Comparison of ENCODE assay signal across 8 cellular contexts in the genomic region with DNA sequence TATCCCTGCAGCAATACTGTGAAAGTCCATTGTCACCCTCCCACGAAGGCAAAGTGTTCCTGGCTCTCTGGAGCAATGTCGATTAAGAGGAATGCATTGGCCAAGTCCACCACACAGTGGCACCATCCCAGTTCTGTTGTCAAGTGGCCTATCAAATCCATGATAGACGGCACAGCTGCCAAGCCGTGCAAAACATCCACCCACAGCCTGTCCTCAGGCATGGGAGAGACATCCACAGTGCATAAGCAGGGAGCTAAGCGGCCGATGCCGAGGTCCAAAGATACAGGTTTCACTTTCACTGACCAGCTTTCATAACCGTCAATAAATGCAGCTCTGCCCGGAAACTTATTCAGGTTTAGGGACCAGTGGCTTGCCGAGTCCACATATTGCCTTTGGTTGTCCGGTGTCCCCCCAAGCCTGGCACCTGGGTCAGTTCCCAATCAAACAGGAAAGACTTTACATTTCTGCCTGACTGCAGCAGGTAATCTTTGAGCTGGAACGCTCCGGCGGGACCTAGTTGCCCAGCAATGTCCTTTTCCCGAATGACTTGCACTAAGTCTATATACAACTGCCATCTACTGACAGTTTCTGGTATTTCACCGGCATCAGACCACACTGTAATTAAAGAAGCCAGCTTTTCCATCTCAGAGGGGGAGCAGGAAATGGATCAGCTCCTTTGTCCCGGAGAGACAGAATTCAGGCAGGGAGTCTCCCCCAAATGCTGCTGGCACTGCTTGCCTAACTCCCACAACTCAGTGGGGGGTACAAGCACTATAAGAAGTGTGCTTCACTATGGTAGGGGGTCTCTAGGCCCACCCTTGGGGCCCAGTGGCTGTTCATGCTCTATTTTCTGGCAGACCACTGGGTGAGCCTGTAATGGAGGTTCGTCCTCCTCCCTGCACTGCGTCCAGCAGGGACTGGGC. TPM values are rescaled to one million over a fixed set of nuclear protein-coding genes. Genes with fewer than 3 reads are reported as not detected.
A peak's percentile ranks its signal among the peaks of the same experiment; 100 is the strongest.
DNase-seq lines count a peak whose midpoint lies in the region; ATAC-seq, FAIRE-seq and TF ChIP-seq lines count a peak whose summit lies in the region.

No MANE protein-coding gene starts in this region.

- H3K27ac ChIP-seq in K562 (ENCODE audit: extremely low read depth, low read depth, low read length) (peak overlapping the region; percentile 76), hepatocyte (peak overlapping the region; percentile 85)

- no TSS peak for BruUV-seq in K562 (replicated peaks; lab: Mats Ljungman, UMichigan)

- FAIRE-seq in G401.6 (lab: Jason Lieb, UNC) (peak; percentile 90), K562 (lab: Jason Lieb, UNC) (peak; percentile 94)

- 4% methylated on average over 19 of the region's 19 CpGs for WGBS in K562 (ENCODE audit: insufficient coverage, low coverage, missing lambda C conversion rate)
- 14% methylated on average over 19 of the region's 19 CpGs for WGBS in hepatocyte (ENCODE audit: low lambda C conversion rate, missing lambda C conversion rate)

- intact Hi-C loops in K562 (cut with micrococcal nuclease), result loop anchor here (1.0 to 10.0 kb wide), 5 partner anchors 135 to 521 kb away; a partner anchor contains a TSS

- no peaks in the 10 kb centered on the region for H3K9me1 ChIP-seq in K562 (ENCODE audit: control insufficient read depth, insufficient read depth, low read length)

- peak overlapping the region; percentile 68 to 79 for H3K9ac ChIP-seq in K562 (ENCODE audit: insufficient read depth in 1 of 2, low read depth in 2 of 2, low read length in 2 of 2)

- no peak for TF ChIP-seq POLR2A in K562 (conservative IDR thresholded peaks at IDR 0.05)

- H4K20me1 ChIP-seq in K562 (replicated peaks; ENCODE audit: control insufficient read depth, insufficient read depth, low read length) (no peaks in the 10 kb centered on the region), hepatocyte (ENCODE audit: insufficient read depth, poor library complexity, severe bottlenecking) (no peaks in the 10 kb centered on the region)

- H3K9me3 ChIP-seq in K562 (replicated peaks; ENCODE audit: control insufficient read depth, insufficient read depth, low read depth, low read length) (no peaks in the 10 kb centered on the region; the same call in 1 of the 2 replicates), hepatocyte (ENCODE audit: low read depth) (no peaks in the 10 kb centered on the region)

- H3K4me2 ChIP-seq in K562 (ENCODE audit: insufficient read depth, low read length) (peak overlapping the region; percentile 95), hepatocyte (peak overlapping the region; percentile 81)

- H3K79me2 ChIP-seq in K562 (ENCODE audit: control insufficient read depth, insufficient read depth, low read length), result peaks cover 69% of the 10 kb centered on the region
- peaks cover 28% of the 10 kb centered on the region for H3K79me2 ChIP-seq in hepatocyte

- peak; percentile 57; the same call in 1 of the 2 replicates for TF ChIP-seq EP300 in K562 (IDR thresholded peaks at IDR 0.05; ENCODE audit: low read length)

- TF ChIP-seq RAD21 in K562 (CRISPR knock-in tag; conservative IDR thresholded peaks at IDR 0.05 in 1 of 2, IDR thresholded peaks at IDR 0.05 in 1 of 2), result peak; percentile 91 to 94

- CTCF ChIA-PET in K562 (lab: Yijun Ruan, JAX; ENCODE audit: low intra/inter-chr PET ratio), result interaction anchor here (0.6 to 1.7 kb wide), 8 partner anchors 132 to 1194 kb away, joined by 3 to 12 read pairs (median 3); no protein-coding TSS in a partner anchor

- peaks cover 24% of the 10 kb centered on the region for H3K36me3 ChIP-seq in K562 (ENCODE audit: control insufficient read depth, insufficient read depth, low read length)
- H3K36me3 ChIP-seq in hepatocyte (replicated peaks; ENCODE audit: insufficient read depth, low read depth), result no peaks in the 10 kb centered on the region

- H3K4me1 ChIP-seq in K562 (replicated peaks in 1 of 2; ENCODE audit: control insufficient read depth in 2 of 2, insufficient read depth in 2 of 2, low read length in 2 of 2) (peaks cover 44 to 49% of the 10 kb centered on the region in 2 experiments), hepatocyte (ENCODE audit: insufficient read depth) (peaks cover 19% of the 10 kb centered on the region)

- in situ Hi-C loops in K562 (cut with MboI), result loop anchor here (5.0 kb wide), 1 partner anchor 219 kb away; no protein-coding TSS in a partner anchor

- H2AFZ ChIP-seq in K562 (ENCODE audit: low read depth, low read length) (peak overlapping the region; percentile 84), hepatocyte (peak overlapping the region; percentile 54)

- ATAC-seq in HG02642 (IDR thresholded peaks at IDR 0.05; ENCODE audit: poor library complexity, unreplicated experiment) (peak; percentile 69), K562 (peak; percentile 80), GM21367 (IDR thresholded peaks at IDR 0.05; ENCODE audit: unreplicated experiment) (no peak)

- DNase-seq in NCI-H1930 (lab: John Stamatoyannopoulos, UW), result peak; percentile 57 to 69
- peak; percentile 62 for DNase-seq in T1000 (lab: John Stamatoyannopoulos, UW)
- DNase-seq in K562 (ENCODE audit: extremely low read depth in 1 of 4, low spot score in 3 of 4), result peak; percentile 73 to 94 (median 75)
- DNase-seq in hepatocyte (ENCODE audit: low spot score), result peak; percentile 93
- peak; percentile 72 for DNase-seq in pulmonary artery endothelial cell (ENCODE audit: low read depth, low spot score)

- peak; percentile 79 to 95 (median 84) for TF ChIP-seq CTCF in K562 (IDR thresholded peaks at IDR 0.05 in 2 of 3, conservative IDR thresholded peaks at IDR 0.05 in 1 of 3; ENCODE audit: insufficient read depth in 2 of 3, low read depth in 1 of 3, low read length in 3 of 3)
- TF ChIP-seq CTCF in hepatocyte (IDR thresholded peaks at IDR 0.05; ENCODE audit: poor library complexity), result peak; percentile 85

- H3K4me3 ChIP-seq in K562, result peak overlapping the region; percentile 42
- H3K4me3 ChIP-seq in hepatocyte, result peak overlapping the region; percentile 43

- no peaks in the 10 kb centered on the region for H3K9me2 ChIP-seq in hepatocyte (replicated peaks; ENCODE audit: insufficient read depth)

- H3K27me3 ChIP-seq in K562 (ENCODE audit: control insufficient read depth in 2 of 2, insufficient read depth in 2 of 2, low read length in 2 of 2) (no peaks in the 10 kb centered on the region; a peak in 1 of 5 replicates), hepatocyte (no peaks in the 10 kb centered on the region)

- POLR2A ChIA-PET in K562 (lab: Yijun Ruan, JAX), result interaction anchor here (0.5 to 5.3 kb wide), 35 partner anchors 9 to 1975 kb away, joined by 3 to 80 read pairs (median 4); a partner anchor contains a TSS

RNA-seq across cellular contexts. Expression of a gene that starts 6.3 kb away (rescaled TPM):
- 18.5 and 26.6 TPM in 2 replicates for total RNA-seq in K562 (2011; cell fraction: chromatin; rRNA removed; ENCODE audit: low replicate concordance)
- 8.7 and 9.0 TPM in 2 replicates for total RNA-seq in K562 (2011; cell fraction: nucleolus; rRNA removed)
- 14.7 and 21.2 TPM in 2 replicates for total RNA-seq in K562 (2011; cell fraction: nucleoplasm; rRNA removed)
- total RNA-seq in K562 (2014; rRNA removed) (5.5 and 9.1 TPM in 2 replicates), K562 (2014; rRNA removed; fragmentation: Illumina TruSeq; extraction: Trizol) (12.4 and 12.8 TPM in 2 replicates), K562 (2015; rRNA removed; fragmentation: Illumina TruSeq; extraction: Trizol) (12.2 and 12.4 TPM in 2 replicates), K562 (2021) (10.2 and 11.1 TPM in 2 replicates), hepatocyte (6.8 and 7.1 TPM in 2 replicates), pulmonary artery endothelial cell (3.4 and 7.5 TPM in 2 replicates)
- polyA plus RNA-seq in K562 (2011; rRNA removed) (11.4 and 12.2 TPM in 2 replicates), K562 (2014; fragmentation: Illumina TruSeq; extraction: Trizol) (9.0 and 10.4 TPM in 2 replicates), K562 (2014; fragmentation: Nextera tagmentation; extraction: Ambion mirVana) (1 to 10 TPM; 3.0 to 4.3 TPM), K562 (2014; rRNA removed) (6.9 and 8.0 TPM in 2 replicates), hepatocyte (1.9 and 3.1 TPM in 2 replicates)
- 4.1 and 7.4 TPM in 2 replicates for polyA plus RNA-seq in K562 (2011; cell fraction: cytosol; rRNA removed)
- polyA plus RNA-seq in K562 (2011; cell fraction: nucleus; rRNA removed), result 13.7 and 16.5 TPM in 2 replicates
- polyA plus RNA-seq in K562 (2012), result 6.5 and 6.8 TPM in 2 replicates
- polyA minus RNA-seq in K562 (2011; rRNA and poly(A)+ RNA removed), result 7.9 and 12.8 TPM in 2 replicates
- 4.5 and 6.7 TPM in 2 replicates for polyA minus RNA-seq in K562 (2011; cell fraction: cytosol; rRNA and poly(A)+ RNA removed)
- 3.8 and 7.0 TPM in 2 replicates for polyA minus RNA-seq in K562 (2011; cell fraction: nucleus; rRNA and poly(A)+ RNA removed)

RNA-seq across cellular contexts. Expression of a gene that starts 20.1 kb away (rescaled TPM):
- total RNA-seq in K562 (2011; cell fraction: chromatin; rRNA removed; ENCODE audit: low replicate concordance), result 6.8 and 10.3 TPM in 2 replicates
- 4.2 and 5.4 TPM in 2 replicates for total RNA-seq in K562 (2011; cell fraction: nucleolus; rRNA removed)
- 4.0 and 5.6 TPM in 2 replicates for total RNA-seq in K562 (2011; cell fraction: nucleoplasm; rRNA removed)
- total RNA-seq in K562 (2014; rRNA removed) (4.1 and 6.3 TPM in 2 replicates), K562 (2014; rRNA removed; fragmentation: Illumina TruSeq; extraction: Trizol) (8.4 and 9.0 TPM in 2 replicates), K562 (2015; rRNA removed; fragmentation: Illumina TruSeq; extraction: Trizol) (11.4 and 12.1 TPM in 2 replicates), K562 (2021) (5.7 and 7.4 TPM in 2 replicates), hepatocyte (2.6 and 4.6 TPM in 2 replicates), pulmonary artery endothelial cell (10.6 and 19.7 TPM in 2 replicates)
- polyA plus RNA-seq in K562 (2011; rRNA removed) (8.4 and 9.8 TPM in 2 replicates), K562 (2014; fragmentation: Illumina TruSeq; extraction: Trizol) (7.9 and 8.5 TPM in 2 replicates), K562 (2014; fragmentation: Nextera tagmentation; extraction: Ambion mirVana) (1 to 10 TPM; 5.0 to 7.0 TPM), K562 (2014; rRNA removed) (3.9 and 5.7 TPM in 2 replicates), hepatocyte (1.8 and 3.4 TPM in 2 replicates)
- polyA plus RNA-seq in K562 (2011; cell fraction: cytosol; rRNA removed), result 4.4 and 6.1 TPM in 2 replicates
- polyA plus RNA-seq in K562 (2011; cell fraction: nucleus; rRNA removed), result 9.8 and 10.5 TPM in 2 replicates
- 6.8 and 11.1 TPM in 2 replicates for polyA plus RNA-seq in K562 (2012)
- polyA minus RNA-seq in K562 (2011; rRNA and poly(A)+ RNA removed), result 16.6 and 17.6 TPM in 2 replicates
- 4.2 and 6.7 TPM in 2 replicates for polyA minus RNA-seq in K562 (2011; cell fraction: cytosol; rRNA and poly(A)+ RNA removed)
- polyA minus RNA-seq in K562 (2011; cell fraction: nucleus; rRNA and poly(A)+ RNA removed), result 5.3 and 8.2 TPM in 2 replicates

RNA-seq across cellular contexts. Expression of a gene that starts 43.5 kb away (rescaled TPM):
- 20.1 and 58.9 TPM in 2 replicates for total RNA-seq in K562 (2011; cell fraction: chromatin; rRNA removed; ENCODE audit: low replicate concordance)
- total RNA-seq in K562 (2011; cell fraction: nucleolus; rRNA removed), result 11.8 and 18.6 TPM in 2 replicates
- total RNA-seq in K562 (2011; cell fraction: nucleoplasm; rRNA removed), result 20.4 and 21.6 TPM in 2 replicates
- total RNA-seq in K562 (2014; rRNA removed) (12.3 and 12.5 TPM in 2 replicates), K562 (2014; rRNA removed; fragmentation: Illumina TruSeq; extraction: Trizol) (19.4 and 22.6 TPM in 2 replicates), K562 (2015; rRNA removed; fragmentation: Illumina TruSeq; extraction: Trizol) (17.7 and 19.6 TPM in 2 replicates), K562 (2021) (12.1 and 12.5 TPM in 2 replicates), hepatocyte (5.6 and 6.1 TPM in 2 replicates), pulmonary artery endothelial cell (3.6 and 6.8 TPM in 2 replicates)
- polyA plus RNA-seq in K562 (2011; rRNA removed) (14.5 and 18.5 TPM in 2 replicates), K562 (2014; fragmentation: Illumina TruSeq; extraction: Trizol) (12.3 and 14.5 TPM in 2 replicates), K562 (2014; fragmentation: Nextera tagmentation; extraction: Ambion mirVana) (1 to 10 TPM; 2.5 to 7.9 TPM), K562 (2014; rRNA removed) (10.4 and 11.4 TPM in 2 replicates), hepatocyte (2.1 and 3.2 TPM in 2 replicates)
- 3.8 and 6.5 TPM in 2 replicates for polyA plus RNA-seq in K562 (2011; cell fraction: cytosol; rRNA removed)
- polyA plus RNA-seq in K562 (2011; cell fraction: nucleus; rRNA removed), result 12.0 and 13.1 TPM in 2 replicates
- 5.6 and 7.0 TPM in 2 replicates for polyA plus RNA-seq in K562 (2012)
- 35.5 and 45.0 TPM in 2 replicates for polyA minus RNA-seq in K562 (2011; rRNA and poly(A)+ RNA removed)
- polyA minus RNA-seq in K562 (2011; cell fraction: cytosol; rRNA and poly(A)+ RNA removed), result 8.2 and 11.4 TPM in 2 replicates
- 17.8 and 33.1 TPM in 2 replicates for polyA minus RNA-seq in K562 (2011; cell fraction: nucleus; rRNA and poly(A)+ RNA removed)
